ENCODE assay signal across 8 cellular contexts in genomic region chr4:118278473-118279274, GRCh38.
A peak's percentile ranks its signal among the peaks of the same experiment; 100 is the strongest.
DNase-seq lines count a peak whose midpoint lies in the region; TF ChIP-seq lines count a peak whose summit lies in the region.

No MANE protein-coding gene starts in this region.

- peaks cover 10% of the 10 kb centered on the region for H3K4me1 ChIP-seq in effector memory CD4-positive, alpha-beta T cell (ENCODE audit: control insufficient read depth, insufficient read depth, low read length, poor library complexity, severe bottlenecking)

- H3K4me3 ChIP-seq in effector memory CD4-positive, alpha-beta T cell (ENCODE audit: insufficient read depth, low read depth, low read length, poor library complexity, severe bottlenecking) = peak overlapping the region; percentile 67

- TF ChIP-seq CTCF in GM20000 (IDR thresholded peaks at IDR 0.05; ENCODE audit: extremely low read depth, missing control alignments) = no peak

- DNase-seq in COLO668 (lab: John Stamatoyannopoulos, UW; ENCODE audit: unreplicated experiment) = peak; percentile 98
- DNase-seq in GM20000 (ENCODE audit: low spot score) = peak; percentile 95
- DNase-seq in HS-5 (ENCODE audit: low read depth) = peak; percentile 74
- DNase-seq in NK-92 (lab: John Stamatoyannopoulos, UW; ENCODE audit: unreplicated experiment) = peak; percentile 89
- DNase-seq in activated CD8-positive, alpha-beta memory T cell treated with anti-CD3 and anti-CD28 coated beads for 24 hours = peak; percentile 97
- DNase-seq in effector memory CD4-positive, alpha-beta T cell = peak; percentile 96 to 98 (median 98)
- peak; percentile 95 for DNase-seq in medulla oblongata (ENCODE audit: extremely low spot score)
- peak; percentile 95 for DNase-seq in stimulated activated CD8-positive, alpha-beta memory T cell treated with anti-CD3 and anti-CD28 coated beads, Interleukin-12 subunit alpha, Interleukin-12 subunit beta, amount 100 ng/mL, for 1 hour (ENCODE audit: low read depth)

- H3K27ac ChIP-seq in effector memory CD4-positive, alpha-beta T cell (ENCODE audit: insufficient read depth, low read length, poor library complexity, severe bottlenecking) = peak overlapping the region; percentile 90

- no peaks in the 10 kb centered on the region for H3K27me3 ChIP-seq in effector memory CD4-positive, alpha-beta T cell (replicated peaks; ENCODE audit: control insufficient read depth, insufficient read depth, low read length, poor library complexity, severe bottlenecking)

- H3K9me3 ChIP-seq in effector memory CD4-positive, alpha-beta T cell (ENCODE audit: control insufficient read depth, low read length) = no peaks in the 10 kb centered on the region

- H3K36me3 ChIP-seq in effector memory CD4-positive, alpha-beta T cell (ENCODE audit: control insufficient read depth, insufficient read depth, low read length) = peaks cover 12% of the 10 kb centered on the region

Comparison
In these comparisons a context has a peak if more than half of its experiments do, and no peak if none do; other contexts are left out.
1. Peak in every context shown above with its lines: DNase-seq, H3K4me3 ChIP-seq and H3K27ac ChIP-seq.